9 cellular contexts compared by ENCODE assay signal in genomic region chr17:63433746-63434591, GRCh38. TPM values are rescaled to one million over a fixed set of nuclear protein-coding genes. Genes with fewer than 3 reads are reported as not detected.
DNase-seq lines count a peak whose midpoint lies in the region; ATAC-seq, FAIRE-seq and TF ChIP-seq lines count a peak whose summit lies in the region.
"Had no signal": no experiment of that assay in that cellular context is flagged by ENCODE, and none has a peak within 500 bp of the region (broad histone marks: within the 10 kb centered on the region; RNA-seq: fewer than 3 reads in every experiment).

No MANE protein-coding gene starts in this region.

- H3K27me3 ChIP-seq in HepG2 (ENCODE audit: control insufficient read depth in 1 of 2, insufficient read depth in 2 of 2, low read length in 2 of 2): no peaks in the 10 kb centered on the region; a peak in 1 of 5 replicates

- H3K79me2 ChIP-seq in HepG2 (ENCODE audit: insufficient read depth, low read length): no peaks in the 10 kb centered on the region

- H3K9me3 ChIP-seq in HepG2 (ENCODE audit: low read length): no peaks in the 10 kb centered on the region

- H3K36me3 Mint-ChIP-seq in brain: no peaks in the 10 kb centered on the region

- H3K4me2 ChIP-seq in HepG2 (ENCODE audit: low read depth, low read length): peak overlapping the region; percentile 88; the same call in 1 of the 2 replicates

- no peak overlapping the region for H3K4me3 Mint-ChIP-seq in brain

- in situ Hi-C loops in HepG2 (cut with HindIII; ENCODE audit: extremely low pct_ligation_motif_present, low pct_unique_long_range_greater_than_20kb): no loop called here

- peaks cover 26% of the 10 kb centered on the region for H3K4me1 Mint-ChIP-seq in brain

- no peak overlapping the region for H2AFZ ChIP-seq in HepG2 (ENCODE audit: low read length)

- peaks cover 58% of the 10 kb centered on the region for H3K4me1 ChIP-seq in HepG2 (ENCODE audit: insufficient read depth, low read length)

- H3K4me3 ChIP-seq in HepG2 (replicated peaks in 1 of 3; ENCODE audit: insufficient read depth in 1 of 3, low read depth in 2 of 3, low read length in 3 of 3): no peak overlapping the region

- no peak overlapping the region for H3K9ac ChIP-seq in HepG2 (ENCODE audit: insufficient read depth, low read depth, low read length)

- POLR2A ChIA-PET in HepG2 (lab: Yijun Ruan, JAX): no interaction called here

- DNase-seq in activated gamma-delta T cell (lab: John Stamatoyannopoulos, UW): peak; percentile 21
- no peak for DNase-seq in activated gamma-delta T cell treated with Interleukin-2 at 50 U/mL for 16 hours
- DNase-seq in HepG2 (ENCODE audit: low spot score): no peak
- peak; percentile 58 for DNase-seq in urothelium cell line (ENCODE audit: low spot score)
- no peak for DNase-seq in stimulated activated CD4-positive, alpha-beta T cell treated with anti-CD3 and anti-CD28 coated beads, Interleukin-2, amount 100 ng/mL, for 24 hours
- DNase-seq: effector CD8-positive, alpha-beta T cell had no signal

- FAIRE-seq in HepG2 (lab: Jason Lieb, UNC): no peak
- FAIRE-seq in urothelium cell line (lab: Jason Lieb, UNC): no peak

- WGBS in HepG2 (ENCODE audit: low lambda C conversion rate): 73% methylated on average over 23 of the region's 32 CpGs

- no peak for TF ChIP-seq POLR2A in HepG2 (IDR thresholded peaks at IDR 0.05; ENCODE audit: insufficient read depth in 1 of 2, low read depth in 2 of 2, low read length in 2 of 2)

- no peak for ATAC-seq in HepG2
- ATAC-seq in HG02798 (IDR thresholded peaks at IDR 0.05; ENCODE audit: poor library complexity, unreplicated experiment): no peak
- ATAC-seq in GM19452 (IDR thresholded peaks at IDR 0.05; ENCODE audit: unreplicated experiment): no peak

- no peaks in the 10 kb centered on the region for H3K36me3 ChIP-seq in HepG2 (replicated peaks in 1 of 2; ENCODE audit: control insufficient read depth in 1 of 2, insufficient read depth in 2 of 2, low read length in 2 of 2)

- intact Hi-C loops in HepG2 (cut with micrococcal nuclease; ENCODE audit: unreplicated experiment): no loop called here

- H3K27me3 Mint-ChIP-seq in brain: no peaks in the 10 kb centered on the region

- no peak for TF ChIP-seq EP300 in HepG2 (IDR thresholded peaks at IDR 0.05; ENCODE audit: low read depth in 2 of 2, low read length in 2 of 2)
- TF ChIP-seq EP300 in HepG2 (CRISPR knock-in tag; IDR thresholded peaks at IDR 0.05; ENCODE audit: borderline replicate concordance): no peak

- H3K27ac ChIP-seq in HepG2 (ENCODE audit: extremely low read length, insufficient read depth, low read length): no peak overlapping the region

- TF ChIP-seq RAD21 in HepG2 (CRISPR knock-in tag; IDR thresholded peaks at IDR 0.05): no peak

- no peaks in the 10 kb centered on the region for H4K20me1 ChIP-seq in HepG2 (ENCODE audit: insufficient read depth, low read length)

- CTCF ChIA-PET in HepG2 (lab: Yijun Ruan, JAX; ENCODE audit: low intra/inter-chr PET ratio, low total read pairs): no interaction called here

- BruUV-seq in HepG2 (replicated peaks; lab: Mats Ljungman, UMichigan): no TSS peak

- no peaks in the 10 kb centered on the region for H3K9me3 Mint-ChIP-seq in brain

- peak overlapping the region; percentile 37 to 83 (median 54) for H3K27ac Mint-ChIP-seq in brain

- TF ChIP-seq CTCF in brain (conservative IDR thresholded peaks at IDR 0.05) (no peak), HepG2 (CRISPR knock-in tag; IDR thresholded peaks at IDR 0.05) (no peak)

TF ChIP-seq in HepG2, 621 proteins besides CTCF, POLR2A, EP300 and RAD21 (continues in another document):
- TF ChIP-seq ZNF652 (CRISPR knock-in tag; IDR thresholded peaks at IDR 0.05; ENCODE audit: borderline replicate concordance, low read depth) (0 out of 2 replicates have a peak, but pooled peaks have one; percentile 55), HDAC6 (IDR thresholded peaks at IDR 0.05; ENCODE audit: low read depth, low read length) (no peak), NBN (conservative IDR thresholded peaks at IDR 0.05) (no peak), ZFP91 (CRISPR knock-in tag; IDR thresholded peaks at IDR 0.05; ENCODE audit: borderline replicate concordance) (peak; percentile 15; the same call in 1 of the 2 replicates)
- TF ChIP-seq, protein P1, sequence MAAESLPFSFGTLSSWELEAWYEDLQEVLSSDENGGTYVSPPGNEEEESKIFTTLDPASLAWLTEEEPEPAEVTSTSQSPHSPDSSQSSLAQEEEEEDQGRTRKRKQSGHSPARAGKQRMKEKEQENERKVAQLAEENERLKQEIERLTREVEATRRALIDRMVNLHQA (CRISPR knock-in tag; IDR thresholded peaks at IDR 0.05): no peak

RNA-seq across cellular contexts. Expression of gene CYB561, which starts 12.1 kb away (rescaled TPM):
- polyA plus RNA-seq in brain (ENCODE audit: insufficient read depth, low read depth, low replicate concordance) (46.1 TPM), HepG2 (2011; rRNA removed) (1.5 and 1.6 TPM in 2 replicates)
- 3.1 and 6.7 TPM in 2 replicates for total RNA-seq in HepG2 (2016; rRNA removed; fragmentation: Illumina TruSeq; extraction: Trizol)
- total RNA-seq in HepG2 (2016; cell fraction: cytosol; rRNA removed; fragmentation: Illumina TruSeq; extraction: Trizol; ENCODE audit: low read depth): 2.0 TPM in 2 replicates
- 3.7 and 6.3 TPM in 2 replicates for total RNA-seq in HepG2 (2016; cell fraction: insoluble cytoplasmic fraction; rRNA removed; fragmentation: Illumina TruSeq; extraction: Trizol)
- total RNA-seq in HepG2 (2016; cell fraction: membrane; rRNA removed; fragmentation: Illumina TruSeq; extraction: Trizol): 5.5 and 6.5 TPM in 2 replicates
- 3.5 and 4.9 TPM in 2 replicates for total RNA-seq in HepG2 (2016; cell fraction: nucleus; rRNA removed; fragmentation: Illumina TruSeq; extraction: Trizol)
- polyA plus RNA-seq in HepG2 (2011; cell fraction: cytosol; rRNA removed): 1.1 and 1.3 TPM in 2 replicates
- 2.1 and 2.4 TPM in 2 replicates for polyA plus RNA-seq in HepG2 (2011; cell fraction: nucleus; rRNA removed)
- 1.1 and 1.3 TPM in 2 replicates for polyA plus RNA-seq in HepG2 (2012)
- 1.9 and 2.3 TPM in 2 replicates for polyA plus RNA-seq in HepG2 (2016; cell fraction: cytosol; fragmentation: Illumina TruSeq; extraction: Trizol; ENCODE audit: low read depth)
- polyA plus RNA-seq in HepG2 (2016; cell fraction: insoluble cytoplasmic fraction; fragmentation: Illumina TruSeq; extraction: Trizol; ENCODE audit: low read depth): 3.5 and 4.0 TPM in 2 replicates
- polyA plus RNA-seq in HepG2 (2016; cell fraction: membrane; fragmentation: Illumina TruSeq; extraction: Trizol; ENCODE audit: low read depth): 4.5 and 4.6 TPM in 2 replicates
- polyA plus RNA-seq in HepG2 (2016; cell fraction: nucleus; fragmentation: Illumina TruSeq; extraction: Trizol; ENCODE audit: insufficient read depth, low read depth): 9.1 TPM in 2 replicates
- 10.1 and 69.6 TPM in 2 replicates for polyA minus RNA-seq in HepG2 (2011; rRNA and poly(A)+ RNA removed; ENCODE audit: low replicate concordance)
- 1.1 TPM in 2 replicates for polyA minus RNA-seq in HepG2 (2011; cell fraction: cytosol; rRNA and poly(A)+ RNA removed)
- 1.4 and 2.6 TPM in 2 replicates for polyA minus RNA-seq in HepG2 (2011; cell fraction: nucleus; rRNA and poly(A)+ RNA removed)

RNA-seq across cellular contexts. Expression of gene ACE, which starts 42.9 kb away (rescaled TPM):
- 16.6 TPM for polyA plus RNA-seq in brain (ENCODE audit: insufficient read depth, low read depth, low replicate concordance)
- 0.13 TPM in 1 of 2 replicates, not detected in the other for total RNA-seq in HepG2 (2016; rRNA removed; fragmentation: Illumina TruSeq; extraction: Trizol)
- total RNA-seq in HepG2 (2016; cell fraction: cytosol; rRNA removed; fragmentation: Illumina TruSeq; extraction: Trizol; ENCODE audit: low read depth): not detected in 2 replicates
- 0.15 TPM in 1 of 2 replicates, not detected in the other for total RNA-seq in HepG2 (2016; cell fraction: insoluble cytoplasmic fraction; rRNA removed; fragmentation: Illumina TruSeq; extraction: Trizol)
- total RNA-seq in HepG2 (2016; cell fraction: membrane; rRNA removed; fragmentation: Illumina TruSeq; extraction: Trizol): not detected in 2 replicates
- total RNA-seq in HepG2 (2016; cell fraction: nucleus; rRNA removed; fragmentation: Illumina TruSeq; extraction: Trizol): not detected in 2 replicates
- polyA plus RNA-seq in HepG2 (2011; rRNA removed): 0.03 and 0.08 TPM in 2 replicates
- polyA plus RNA-seq in HepG2 (2011; cell fraction: cytosol; rRNA removed): 0.05 TPM in 1 of 2 replicates, not detected in the other
- 0.09 and 0.11 TPM in 2 replicates for polyA plus RNA-seq in HepG2 (2011; cell fraction: nucleus; rRNA removed)
- 0.13 and 0.23 TPM in 2 replicates for polyA plus RNA-seq in HepG2 (2012)
- not detected in 2 replicates for polyA plus RNA-seq in HepG2 (2016; cell fraction: cytosol; fragmentation: Illumina TruSeq; extraction: Trizol; ENCODE audit: low read depth)
- polyA plus RNA-seq in HepG2 (2016; cell fraction: insoluble cytoplasmic fraction; fragmentation: Illumina TruSeq; extraction: Trizol; ENCODE audit: low read depth): not detected in 2 replicates
- polyA plus RNA-seq in HepG2 (2016; cell fraction: membrane; fragmentation: Illumina TruSeq; extraction: Trizol; ENCODE audit: low read depth): not detected in 2 replicates
- polyA plus RNA-seq in HepG2 (2016; cell fraction: nucleus; fragmentation: Illumina TruSeq; extraction: Trizol; ENCODE audit: insufficient read depth, low read depth): 0.56 TPM in 1 of 2 replicates, not detected in the other
- 0.37 TPM in 1 of 2 replicates, not detected in the other for polyA minus RNA-seq in HepG2 (2011; rRNA and poly(A)+ RNA removed; ENCODE audit: low replicate concordance)
- polyA minus RNA-seq in HepG2 (2011; cell fraction: cytosol; rRNA and poly(A)+ RNA removed): not detected in 2 replicates
- polyA minus RNA-seq in HepG2 (2011; cell fraction: nucleus; rRNA and poly(A)+ RNA removed): 0.26 TPM in 1 of 2 replicates, not detected in the other

Comparison
In these comparisons a context has a peak if more than half of its experiments do, and no peak if none do; other contexts are left out.
1. DNase-seq: peak in activated gamma-delta T cell (single experiment) and urothelium cell line (single experiment); none in activated gamma-delta T cell treated with Interleukin-2 at 50 U/mL for 16 hours (single experiment), HepG2 (single experiment) and stimulated activated CD4-positive, alpha-beta T cell treated with anti-CD3 and anti-CD28 coated beads, Interleukin-2, amount 100 ng/mL, for 24 hours (0 of 2).
2. RNA of gene ACE, which starts 42.9 kb away (polyA plus RNA-seq): 16.6 TPM in brain (single experiment); 0.03 to 0.56 TPM in HepG2; every median in the first group is over 10 times any median in the second.